ENCODE assay signal across 26 cellular contexts in genomic region chr12:116339800-116340371, GRCh38.
DNase-seq lines count a peak whose midpoint lies in the region; ATAC-seq, FAIRE-seq and TF ChIP-seq lines count a peak whose summit lies in the region.
"Had no signal": no experiment of that assay in that cellular context is flagged by ENCODE, and none has a peak within 500 bp of the region (broad histone marks: within the 10 kb centered on the region; RNA-seq: fewer than 3 reads in every experiment).

No MANE protein-coding gene starts in this region.

- H3K36me3 ChIP-seq in sigmoid colon (no peaks in the 10 kb centered on the region), uterus (no peaks in the 10 kb centered on the region)
- H3K36me3 ChIP-seq: tibial nerve had no signal

- H3K4me3 Mint-ChIP-seq in stimulated activated naive B cell treated with anti-CD40 and anti-IgM and Interleukin-4, amounts not matched to agents 10 μg/mL and 1 μg/mL and 100 μg/mL, for 72 hours: no peak overlapping the region
- H3K4me3 Mint-ChIP-seq: activated B cell treated with CpG ODN at 0.5 μM for 24 hours; activated CD4-positive, alpha-beta memory T cell treated with anti-CD3 and anti-CD28 coated beads for 36 hours; activated naive CD4-positive, alpha-beta T cell treated with anti-CD3 and anti-CD28 coated beads, Interleukin-2, amount 10 ng/mL, durations not matched to agents 7 days and 5 days; activated T-cell treated with anti-CD3 and anti-CD28 coated beads, Interleukin-2, amount 50 U/mL, for 24 hours; B cell; effector memory CD8-positive, alpha-beta T cell; stimulated activated naive CD8-positive, alpha-beta T cell treated with anti-CD3 and anti-CD28 coated beads, Interleukin-15, Interleukin-2, amounts not matched to agents 100 ng/mL and 50 ng/mL, for 24 hours had no signal

- FAIRE-seq in GM12891 (lab: Jason Lieb, UNC): no peak
- FAIRE-seq: small intestine had no signal

- H3K4me3 ChIP-seq in fibroblast of the aortic adventitia (ENCODE audit: low read depth, low read length) (no peak overlapping the region), sigmoid colon (no peak overlapping the region), uterus (no peak overlapping the region)
- H3K4me3 ChIP-seq: tibial nerve had no signal

- H3K27ac Mint-ChIP-seq in stimulated activated naive B cell treated with anti-CD40 and anti-IgM and Interleukin-4, amounts not matched to agents 10 μg/mL and 1 μg/mL and 100 μg/mL, for 72 hours: peak overlapping the region; percentile 20
- H3K27ac Mint-ChIP-seq: activated CD4-positive, alpha-beta memory T cell treated with anti-CD3 and anti-CD28 coated beads for 36 hours; activated T-cell treated with anti-CD3 and anti-CD28 coated beads, Interleukin-2, amount 50 U/mL, for 24 hours; B cell; effector memory CD8-positive, alpha-beta T cell; progenitor cell of endocrine pancreas; stimulated activated naive CD8-positive, alpha-beta T cell treated with anti-CD3 and anti-CD28 coated beads, Interleukin-15, Interleukin-2, amounts not matched to agents 100 ng/mL and 50 ng/mL, for 24 hours had no signal

- TF ChIP-seq EP300 in sigmoid colon (IDR thresholded peaks at IDR 0.05): no peak

- WGBS in sigmoid colon, 2 donors: 87 to 92% methylated on average over 3 of the region's 3 CpGs

- no peak for TF ChIP-seq CTCF in fibroblast of the aortic adventitia (IDR thresholded peaks at IDR 0.05; ENCODE audit: insufficient read depth, low read length)
- TF ChIP-seq CTCF in sigmoid colon (IDR thresholded peaks at IDR 0.05): no peak
- TF ChIP-seq CTCF in uterus (IDR thresholded peaks at IDR 0.05): no peak

- H3K9me3 Mint-ChIP-seq in stimulated activated naive B cell treated with anti-CD40 and anti-IgM and Interleukin-4, amounts not matched to agents 10 μg/mL and 1 μg/mL and 100 μg/mL, for 72 hours: peaks cover 4 to 7% of the 10 kb centered on the region in 2 donors
- H3K9me3 Mint-ChIP-seq: activated T-cell treated with anti-CD3 and anti-CD28 coated beads, Interleukin-2, amount 50 U/mL, for 24 hours; effector memory CD8-positive, alpha-beta T cell; stimulated activated naive CD8-positive, alpha-beta T cell treated with anti-CD3 and anti-CD28 coated beads, Interleukin-15, Interleukin-2, amounts not matched to agents 100 ng/mL and 50 ng/mL, for 24 hours had no signal

- intact Hi-C loops in sigmoid colon (cut with DNase I) (no loop called here), uterus (cut with DNase I; ENCODE audit: low total_unique reads) (no loop called here)

- no peak for DNase-seq in GM12891 (ENCODE audit: insufficient read length, low spot score)
- peak; percentile 11 for DNase-seq in RKO (ENCODE audit: low spot score)
- peak; percentile 24 for DNase-seq in fibroblast of the aortic adventitia (ENCODE audit: low read depth)
- no peak for DNase-seq in stimulated activated naive B cell treated with anti-CD40 and anti-IgM and Interleukin-4, amounts not matched to agents 10 μg/mL and 1 μg/mL and 100 μg/mL, for 72 hours
- DNase-seq in sigmoid colon: no peak
- no peak for DNase-seq in stimulated activated CD4-positive, alpha-beta T cell treated with anti-CD3 and anti-CD28 coated beads, Interleukin-15, amount 100 ng/mL, for 24 hours
- DNase-seq in uterus: no peak
- DNase-seq: activated B cell treated with CpG ODN at 0.5 μM for 24 hours; activated CD4-positive, alpha-beta memory T cell treated with anti-CD3 and anti-CD28 coated beads for 36 hours; activated naive CD4-positive, alpha-beta T cell treated with anti-CD3 and anti-CD28 coated beads, Interleukin-2, amount 10 ng/mL, durations not matched to agents 7 days and 5 days; activated T-cell treated with anti-CD3 and anti-CD28 coated beads, Interleukin-2, amount 50 U/mL, for 24 hours; Calu3; cerebellar nuclear complex; effector memory CD8-positive, alpha-beta T cell; head of caudate nucleus; left colon; midbrain; NCI-H1092 treated with DMSO at 0.1 percent for 48 hours; NCI-H524 treated with DMSO at 0.1 percent for 48 hours; small intestine; stimulated activated CD4-positive, alpha-beta T cell treated with anti-CD3 and anti-CD28 coated beads, Interleukin-2, amount 100 ng/mL, for 48 hours; T-helper 9 cell had no signal

- TF ChIP-seq POLR2A in GM12891 (IDR thresholded peaks at IDR 0.05; ENCODE audit: low read depth, low read length) (no peak), sigmoid colon (IDR thresholded peaks at IDR 0.05) (no peak), uterus (IDR thresholded peaks at IDR 0.05) (no peak)

- no peaks in the 10 kb centered on the region for H3K27me3 Mint-ChIP-seq in stimulated activated naive B cell treated with anti-CD40 and anti-IgM and Interleukin-4, amounts not matched to agents 10 μg/mL and 1 μg/mL and 100 μg/mL, for 72 hours
- H3K27me3 Mint-ChIP-seq: activated B cell treated with CpG ODN at 0.5 μM for 24 hours; activated CD4-positive, alpha-beta memory T cell treated with anti-CD3 and anti-CD28 coated beads for 36 hours; activated T-cell treated with anti-CD3 and anti-CD28 coated beads, Interleukin-2, amount 50 U/mL, for 24 hours; B cell; progenitor cell of endocrine pancreas; stimulated activated naive CD8-positive, alpha-beta T cell treated with anti-CD3 and anti-CD28 coated beads, Interleukin-15, Interleukin-2, amounts not matched to agents 100 ng/mL and 50 ng/mL, for 24 hours had no signal

- H3K27me3 ChIP-seq in sigmoid colon (no peaks in the 10 kb centered on the region), uterus (no peaks in the 10 kb centered on the region)
- H3K27me3 ChIP-seq: tibial nerve had no signal

- H3K27ac ChIP-seq in sigmoid colon: no peak overlapping the region
- no peak overlapping the region for H3K27ac ChIP-seq in uterus
- H3K27ac ChIP-seq: tibial nerve had no signal

- H3K4me1 Mint-ChIP-seq in stimulated activated naive B cell treated with anti-CD40 and anti-IgM and Interleukin-4, amounts not matched to agents 10 μg/mL and 1 μg/mL and 100 μg/mL, for 72 hours: peaks cover 52 to 58% of the 10 kb centered on the region in 2 donors
- H3K4me1 Mint-ChIP-seq: activated naive CD4-positive, alpha-beta T cell treated with anti-CD3 and anti-CD28 coated beads, Interleukin-2, amount 10 ng/mL, durations not matched to agents 7 days and 5 days had no signal

- ATAC-seq in stimulated activated naive B cell treated with anti-CD40 and anti-IgM and Interleukin-4, amounts not matched to agents 10 μg/mL and 1 μg/mL and 100 μg/mL, for 72 hours (replicated peaks): no peak
- ATAC-seq: effector memory CD8-positive, alpha-beta T cell had no signal

- peaks cover 2 to 3% of the 10 kb centered on the region in 2 donors for H3K36me3 Mint-ChIP-seq in stimulated activated naive B cell treated with anti-CD40 and anti-IgM and Interleukin-4, amounts not matched to agents 10 μg/mL and 1 μg/mL and 100 μg/mL, for 72 hours
- H3K36me3 Mint-ChIP-seq: activated CD4-positive, alpha-beta memory T cell treated with anti-CD3 and anti-CD28 coated beads for 36 hours; activated naive CD4-positive, alpha-beta T cell treated with anti-CD3 and anti-CD28 coated beads, Interleukin-2, amount 10 ng/mL, durations not matched to agents 7 days and 5 days had no signal

- H3K4me1 ChIP-seq in sigmoid colon (no peaks in the 10 kb centered on the region), uterus (no peaks in the 10 kb centered on the region)

- H3K9me3 ChIP-seq in sigmoid colon (no peaks in the 10 kb centered on the region), uterus (no peaks in the 10 kb centered on the region)
- H3K9me3 ChIP-seq: tibial nerve had no signal

TF ChIP-seq in GM12891, 5 proteins besides CTCF, POLR2A, EP300 and RAD21:
- TF ChIP-seq SPI1 (IDR thresholded peaks at IDR 0.05; ENCODE audit: low read depth, low read length) (0 out of 2 replicates have a peak, but pooled peaks have one; percentile 0), TAF1 (IDR thresholded peaks at IDR 0.05; ENCODE audit: low read depth, low read length) (no peak)

Comparison
In these comparisons a context has a peak if more than half of its experiments do, and no peak if none do; other contexts are left out.
1. DNase-seq: peak in RKO (single experiment) and fibroblast of the aortic adventitia (single experiment); none in GM12891 (single experiment), stimulated activated naive B cell treated with anti-CD40 and anti-IgM and Interleukin-4, amounts not matched to agents 10 μg/mL and 1 μg/mL and 100 μg/mL, for 72 hours (single experiment), sigmoid colon (single experiment), stimulated activated CD4-positive, alpha-beta T cell treated with anti-CD3 and anti-CD28 coated beads, Interleukin-15, amount 100 ng/mL, for 24 hours (single experiment) and uterus (0 of 2).